ENCODE assay signal across 1 cellular context in the genomic region with DNA sequence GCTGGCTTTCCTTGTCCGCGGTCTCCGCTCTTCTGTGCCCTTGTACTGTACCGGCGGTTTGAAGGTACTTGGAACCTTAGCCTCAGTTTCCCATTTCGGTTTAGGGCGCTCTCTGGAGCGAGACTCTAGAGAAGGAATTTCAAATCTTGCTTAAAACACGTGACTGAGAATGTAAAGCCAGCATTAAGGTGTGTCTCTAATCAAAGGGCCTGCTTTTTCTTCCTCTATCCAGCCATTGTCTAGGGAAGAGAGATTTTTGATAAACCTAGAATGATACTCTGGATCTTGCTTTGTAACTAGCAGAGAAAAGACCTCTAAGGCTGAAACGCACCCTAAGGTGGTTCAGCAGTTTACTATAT.
TF ChIP-seq lines count a peak whose summit lies in the region.

No MANE protein-coding gene starts in this region.

TF ChIP-seq in WTC11, 78 proteins besides CTCF, POLR2A, EP300 and RAD21 (continued from another document):
- TF ChIP-seq, protein P1, sequence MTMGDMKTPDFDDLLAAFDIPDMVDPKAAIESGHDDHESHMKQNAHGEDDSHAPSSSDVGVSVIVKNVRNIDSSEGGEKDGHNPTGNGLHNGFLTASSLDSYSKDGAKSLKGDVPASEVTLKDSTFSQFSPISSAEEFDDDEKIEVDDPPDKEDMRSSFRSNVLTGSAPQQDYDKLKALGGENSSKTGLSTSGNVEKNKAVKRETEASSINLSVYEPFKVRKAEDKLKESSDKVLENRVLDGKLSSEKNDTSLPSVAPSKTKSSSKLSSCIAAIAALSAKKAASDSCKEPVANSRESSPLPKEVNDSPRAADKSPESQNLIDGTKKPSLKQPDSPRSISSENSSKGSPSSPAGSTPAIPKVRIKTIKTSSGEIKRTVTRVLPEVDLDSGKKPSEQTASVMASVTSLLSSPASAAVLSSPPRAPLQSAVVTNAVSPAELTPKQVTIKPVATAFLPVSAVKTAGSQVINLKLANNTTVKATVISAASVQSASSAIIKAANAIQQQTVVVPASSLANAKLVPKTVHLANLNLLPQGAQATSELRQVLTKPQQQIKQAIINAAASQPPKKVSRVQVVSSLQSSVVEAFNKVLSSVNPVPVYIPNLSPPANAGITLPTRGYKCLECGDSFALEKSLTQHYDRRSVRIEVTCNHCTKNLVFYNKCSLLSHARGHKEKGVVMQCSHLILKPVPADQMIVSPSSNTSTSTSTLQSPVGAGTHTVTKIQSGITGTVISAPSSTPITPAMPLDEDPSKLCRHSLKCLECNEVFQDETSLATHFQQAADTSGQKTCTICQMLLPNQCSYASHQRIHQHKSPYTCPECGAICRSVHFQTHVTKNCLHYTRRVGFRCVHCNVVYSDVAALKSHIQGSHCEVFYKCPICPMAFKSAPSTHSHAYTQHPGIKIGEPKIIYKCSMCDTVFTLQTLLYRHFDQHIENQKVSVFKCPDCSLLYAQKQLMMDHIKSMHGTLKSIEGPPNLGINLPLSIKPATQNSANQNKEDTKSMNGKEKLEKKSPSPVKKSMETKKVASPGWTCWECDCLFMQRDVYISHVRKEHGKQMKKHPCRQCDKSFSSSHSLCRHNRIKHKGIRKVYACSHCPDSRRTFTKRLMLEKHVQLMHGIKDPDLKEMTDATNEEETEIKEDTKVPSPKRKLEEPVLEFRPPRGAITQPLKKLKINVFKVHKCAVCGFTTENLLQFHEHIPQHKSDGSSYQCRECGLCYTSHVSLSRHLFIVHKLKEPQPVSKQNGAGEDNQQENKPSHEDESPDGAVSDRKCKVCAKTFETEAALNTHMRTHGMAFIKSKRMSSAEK (CRISPR knock-in tag; IDR thresholded peaks at IDR 0.05; ENCODE audit: borderline replicate concordance), result no peak
- TF ChIP-seq FOXJ3 (CRISPR knock-in tag; IDR thresholded peaks at IDR 0.05; ENCODE audit: borderline replicate concordance), result no peak
- TF ChIP-seq HMGA2 (CRISPR knock-in tag; IDR thresholded peaks at IDR 0.05), result no peak
- TF ChIP-seq JUN (CRISPR knock-in tag; IDR thresholded peaks at IDR 0.05), result no peak
- TF ChIP-seq, protein P2, sequence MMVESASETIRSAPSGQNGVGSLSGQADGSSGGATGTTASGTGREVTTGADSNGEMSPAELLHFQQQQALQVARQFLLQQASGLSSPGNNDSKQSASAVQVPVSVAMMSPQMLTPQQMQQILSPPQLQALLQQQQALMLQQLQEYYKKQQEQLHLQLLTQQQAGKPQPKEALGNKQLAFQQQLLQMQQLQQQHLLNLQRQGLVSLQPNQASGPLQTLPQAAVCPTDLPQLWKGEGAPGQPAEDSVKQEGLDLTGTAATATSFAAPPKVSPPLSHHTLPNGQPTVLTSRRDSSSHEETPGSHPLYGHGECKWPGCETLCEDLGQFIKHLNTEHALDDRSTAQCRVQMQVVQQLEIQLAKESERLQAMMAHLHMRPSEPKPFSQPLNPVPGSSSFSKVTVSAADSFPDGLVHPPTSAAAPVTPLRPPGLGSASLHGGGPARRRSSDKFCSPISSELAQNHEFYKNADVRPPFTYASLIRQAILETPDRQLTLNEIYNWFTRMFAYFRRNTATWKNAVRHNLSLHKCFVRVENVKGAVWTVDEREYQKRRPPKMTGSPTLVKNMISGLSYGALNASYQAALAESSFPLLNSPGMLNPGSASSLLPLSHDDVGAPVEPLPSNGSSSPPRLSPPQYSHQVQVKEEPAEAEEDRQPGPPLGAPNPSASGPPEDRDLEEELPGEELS (CRISPR knock-in tag; IDR thresholded peaks at IDR 0.05), result no peak
- TF ChIP-seq, protein P3, sequence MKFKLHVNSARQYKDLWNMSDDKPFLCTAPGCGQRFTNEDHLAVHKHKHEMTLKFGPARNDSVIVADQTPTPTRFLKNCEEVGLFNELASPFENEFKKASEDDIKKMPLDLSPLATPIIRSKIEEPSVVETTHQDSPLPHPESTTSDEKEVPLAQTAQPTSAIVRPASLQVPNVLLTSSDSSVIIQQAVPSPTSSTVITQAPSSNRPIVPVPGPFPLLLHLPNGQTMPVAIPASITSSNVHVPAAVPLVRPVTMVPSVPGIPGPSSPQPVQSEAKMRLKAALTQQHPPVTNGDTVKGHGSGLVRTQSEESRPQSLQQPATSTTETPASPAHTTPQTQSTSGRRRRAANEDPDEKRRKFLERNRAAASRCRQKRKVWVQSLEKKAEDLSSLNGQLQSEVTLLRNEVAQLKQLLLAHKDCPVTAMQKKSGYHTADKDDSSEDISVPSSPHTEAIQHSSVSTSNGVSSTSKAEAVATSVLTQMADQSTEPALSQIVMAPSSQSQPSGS (CRISPR knock-in tag; IDR thresholded peaks at IDR 0.05; ENCODE audit: borderline replicate concordance, low read depth), result no peak
- no peak for TF ChIP-seq ZBTB43 (CRISPR knock-in tag; IDR thresholded peaks at IDR 0.05)
